Comparison of ENCODE assay signal across 20 cellular contexts in the genomic region with DNA sequence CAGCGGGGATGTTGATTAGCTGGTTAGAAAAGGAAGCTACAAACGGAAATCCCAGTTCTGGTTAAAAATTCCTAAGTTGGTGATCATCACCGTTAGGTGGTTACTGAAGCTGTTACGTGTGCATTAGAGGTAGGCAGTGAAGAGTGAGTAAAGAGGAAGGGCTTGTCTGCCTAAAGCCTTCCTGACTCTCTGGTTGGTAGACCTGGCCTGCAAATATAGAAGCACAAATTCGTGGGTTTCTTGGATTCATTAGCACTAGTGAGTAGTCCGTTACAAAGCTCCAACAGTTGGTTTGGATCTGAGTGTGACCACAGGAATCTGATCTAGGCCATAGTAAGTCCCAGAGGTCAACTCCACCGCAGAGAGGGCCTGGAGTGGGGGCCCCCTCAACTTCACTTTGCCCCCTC.
A peak's percentile ranks its signal among the peaks of the same experiment; 100 is the strongest.
DNase-seq lines count a peak whose midpoint lies in the region; ATAC-seq, FAIRE-seq and TF ChIP-seq lines count a peak whose summit lies in the region.
"Had no signal": no experiment of that assay in that cellular context is flagged by ENCODE, and none has a peak within 500 bp of the region (broad histone marks: within the 10 kb centered on the region; RNA-seq: fewer than 3 reads in every experiment).

No MANE protein-coding gene starts in this region.

- no peak overlapping the region for H3K4me2 ChIP-seq in keratinocyte (ENCODE audit: control insufficient read depth, extremely low read depth, insufficient read depth, low read depth, low read length)

- peak; percentile 66 for ATAC-seq in left ventricle myocardium superior
- no peak for ATAC-seq in Right ventricle myocardium inferior
- no peak for ATAC-seq in natural killer cell
- ATAC-seq: mucosa of descending colon; stimulated activated naive CD8-positive, alpha-beta T cell treated with anti-CD3 and anti-CD28 coated beads, Interleukin-15, Interleukin-2, amounts not matched to agents 100 U/mL and 50 U/mL, for 24 hours had no signal

- no peaks in the 10 kb centered on the region for H3K4me1 Mint-ChIP-seq in natural killer cell
- H3K4me1 Mint-ChIP-seq: activated CD4-positive, alpha-beta T cell treated with anti-CD3 and anti-CD28 coated beads, Interleukin-2, amount 10 ng/mL, durations not matched to agents 7 days and 5 days had no signal

- peaks cover 0 to 2% of the 10 kb centered on the region in 2 donors for H3K27me3 Mint-ChIP-seq in natural killer cell (ENCODE audit: low read depth in 2 of 2)
- H3K27me3 Mint-ChIP-seq: activated CD4-positive, alpha-beta T cell treated with anti-CD3 and anti-CD28 coated beads, Interleukin-2, amount 10 ng/mL, durations not matched to agents 7 days and 5 days; activated T-cell treated with anti-CD3 and anti-CD28 coated beads, Interleukin-2, amount 50 U/mL, for 24 hours; CD4-positive, alpha-beta memory T cell had no signal

- H3K9me1 ChIP-seq in keratinocyte (ENCODE audit: control insufficient read depth, extremely low read depth, insufficient read depth, low read length) = peaks cover 3% of the 10 kb centered on the region

- DNase-seq in left ventricle myocardium superior (no peak), Right ventricle myocardium inferior (ENCODE audit: missing footprints) (no peak), astrocyte of the hippocampus (ENCODE audit: low read depth, low spot score) (peak; percentile 45), keratinocyte (ENCODE audit: low read depth, low spot score) (peak; percentile 26), urothelium cell line (ENCODE audit: low spot score) (peak; percentile 7), NCI-H1930 (lab: John Stamatoyannopoulos, UW) (no peak), SHP77 (lab: John Stamatoyannopoulos, UW) (no peak), natural killer cell (no peak)
- DNase-seq: activated CD4-positive, alpha-beta T cell treated with anti-CD3 and anti-CD28 coated beads, Interleukin-2, amount 10 ng/mL, durations not matched to agents 7 days and 5 days; activated T-cell treated with anti-CD3 and anti-CD28 coated beads, Interleukin-2, amount 50 U/mL, for 24 hours; CD4-positive, alpha-beta memory T cell; glutamatergic neuron; mucosa of descending colon; NCI-H1092; stimulated activated naive CD8-positive, alpha-beta T cell treated with anti-CD3 and anti-CD28 coated beads, Interleukin-15, Interleukin-2, amounts not matched to agents 100 U/mL and 50 U/mL, for 24 hours; T-helper 9 cell had no signal

- H3K4me1 ChIP-seq in keratinocyte (ENCODE audit: control insufficient read depth, extremely low read depth, insufficient read depth, low read length) = peaks cover 19% of the 10 kb centered on the region

- H3K4me3 ChIP-seq in keratinocyte (ENCODE audit: control insufficient read depth in 2 of 3, extremely low read depth in 1 of 3, insufficient read depth in 2 of 3, low read depth in 1 of 3, low read length in 3 of 3) = no peak overlapping the region
- H3K4me3 ChIP-seq: mucosa of descending colon had no signal

- H3K27ac ChIP-seq in keratinocyte (ENCODE audit: control insufficient read depth, insufficient read depth, low read length) = peak overlapping the region; percentile 5
- H3K27ac ChIP-seq: parathyroid adenoma had no signal

- H4K20me1 ChIP-seq in keratinocyte (ENCODE audit: control insufficient read depth, extremely low read depth, insufficient read depth, low read length) = no peaks in the 10 kb centered on the region

- H3K79me2 ChIP-seq in keratinocyte (ENCODE audit: control insufficient read depth, insufficient read depth, low read length) = no peaks in the 10 kb centered on the region
- H3K79me2 ChIP-seq: parathyroid adenoma had no signal

- TF ChIP-seq CTCF in keratinocyte (optimal IDR thresholded peaks at IDR 0.05 in 1 of 3, IDR thresholded peaks at IDR 0.05 in 1 of 3, conservative IDR thresholded peaks at IDR 0.05 in 1 of 3; ENCODE audit: extremely low read depth in 1 of 3, insufficient read depth in 2 of 3, low read length in 3 of 3) (no peak), natural killer cell (IDR thresholded peaks at IDR 0.05) (no peak)

- H3K27ac Mint-ChIP-seq in natural killer cell = no peak overlapping the region
- H3K27ac Mint-ChIP-seq: activated CD4-positive, alpha-beta T cell treated with anti-CD3 and anti-CD28 coated beads, Interleukin-2, amount 10 ng/mL, durations not matched to agents 7 days and 5 days; activated T-cell treated with anti-CD3 and anti-CD28 coated beads, Interleukin-2, amount 50 U/mL, for 24 hours; CD4-positive, alpha-beta memory T cell had no signal

- no peaks in the 10 kb centered on the region for H3K36me3 ChIP-seq in keratinocyte (ENCODE audit: control insufficient read depth in 2 of 2, extremely low read depth in 1 of 2, insufficient read depth in 2 of 2, low read length in 2 of 2)

- H3K9me3 Mint-ChIP-seq in natural killer cell = peaks cover 3 to 9% of the 10 kb centered on the region in 2 donors
- H3K9me3 Mint-ChIP-seq: activated T-cell treated with anti-CD3 and anti-CD28 coated beads, Interleukin-2, amount 50 U/mL, for 24 hours had no signal

- H3K27me3 ChIP-seq in keratinocyte (ENCODE audit: control insufficient read depth, extremely low read depth, insufficient read depth, low read length) = no peaks in the 10 kb centered on the region

- FAIRE-seq in keratinocyte (lab: Jason Lieb, UNC) (peak; percentile 88), urothelium cell line (lab: Jason Lieb, UNC) (no peak)
- FAIRE-seq: G401.6, GM12891, islet of Langerhans had no signal

- intact Hi-C loops in left ventricle myocardium superior (cut with micrococcal nuclease) (no loop called here), Right ventricle myocardium inferior (cut with DNase I) (no loop called here), natural killer cell (cut with micrococcal nuclease) (no loop called here)

- H3K4me3 Mint-ChIP-seq in natural killer cell = no peak overlapping the region
- H3K4me3 Mint-ChIP-seq: activated CD4-positive, alpha-beta T cell treated with anti-CD3 and anti-CD28 coated beads, Interleukin-2, amount 10 ng/mL, durations not matched to agents 7 days and 5 days; activated T-cell treated with anti-CD3 and anti-CD28 coated beads, Interleukin-2, amount 50 U/mL, for 24 hours; CD4-positive, alpha-beta memory T cell had no signal

- no peak overlapping the region for H3K9ac ChIP-seq in keratinocyte (ENCODE audit: control insufficient read depth, extremely low read depth, insufficient read depth, low read length)
- H3K9ac ChIP-seq: parathyroid adenoma had no signal

- dilution Hi-C loops in keratinocyte (cut with MboI; ENCODE audit: extremely low pct_ligation_motif_present, low sequenced_read_pairs) = no loop called here

- no peak overlapping the region for H2AFZ ChIP-seq in keratinocyte (ENCODE audit: control insufficient read depth, low read length)
- H2AFZ ChIP-seq: parathyroid adenoma had no signal

- H3K36me3 Mint-ChIP-seq in natural killer cell = no peaks in the 10 kb centered on the region
- H3K36me3 Mint-ChIP-seq: CD4-positive, alpha-beta memory T cell had no signal

- H3K9me3 ChIP-seq in keratinocyte (ENCODE audit: control insufficient read depth, low read depth, low read length) = no peaks in the 10 kb centered on the region
- H3K9me3 ChIP-seq: mucosa of descending colon had no signal

Comparison
In these comparisons a context has a peak if more than half of its experiments do, and no peak if none do; other contexts are left out.
1. DNase-seq: peak in astrocyte of the hippocampus (single experiment), keratinocyte (single experiment) and urothelium cell line (single experiment); none in left ventricle myocardium superior (single experiment), Right ventricle myocardium inferior (single experiment), NCI-H1930 (0 of 2), SHP77 (0 of 2) and natural killer cell (single experiment).